Comparison of ENCODE assay signal across 22 cellular contexts in the genomic region with DNA sequence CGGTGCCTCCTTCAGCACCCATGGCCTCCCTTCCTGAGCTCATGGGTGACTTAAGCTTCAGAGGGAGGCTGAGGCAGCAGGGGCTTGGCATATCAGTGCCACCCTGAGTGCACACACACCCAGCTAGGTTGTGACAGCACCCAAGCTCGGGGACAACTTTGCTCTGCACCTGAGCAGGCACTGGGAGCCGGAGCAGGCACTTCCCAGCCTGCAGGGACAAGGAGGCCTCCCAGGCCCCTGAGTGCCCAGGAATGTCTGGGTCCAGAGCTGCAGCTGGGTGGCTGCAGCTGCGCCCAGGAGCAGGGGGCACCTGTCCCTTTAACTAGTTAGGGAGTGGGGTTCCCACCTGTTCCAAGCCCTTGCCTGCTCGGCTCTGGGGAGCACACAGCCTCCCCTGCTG. TPM values are rescaled to one million over a fixed set of nuclear protein-coding genes. Genes with fewer than 3 reads are reported as not detected.
"Had no signal": no experiment of that assay in that cellular context is flagged by ENCODE, and none has a peak within 500 bp of the region (broad histone marks: within the 10 kb centered on the region; RNA-seq: fewer than 3 reads in every experiment).

No MANE protein-coding gene starts in this region.

- H3K9ac ChIP-seq: neural progenitor cell had no signal

- H3K9me3 ChIP-seq: esophagus squamous epithelium, prostate gland, right atrium auricular region, thoracic aorta had no signal

- H3K27ac ChIP-seq: coronary artery, esophagus squamous epithelium, neural progenitor cell, prostate gland, right atrium auricular region, skin epidermis, thoracic aorta, tibial nerve had no signal

- H3K27me3 Mint-ChIP-seq: naive thymus-derived CD4-positive, alpha-beta T cell had no signal

- H2AFZ ChIP-seq: neural progenitor cell had no signal

- H3K36me3 ChIP-seq: esophagus squamous epithelium, neural progenitor cell, prostate gland, right atrium auricular region, thoracic aorta, tibial nerve had no signal

- H3K27ac Mint-ChIP-seq: naive thymus-derived CD4-positive, alpha-beta T cell; nephron; neural progenitor cell had no signal

- H3K4me3 Mint-ChIP-seq: naive thymus-derived CD4-positive, alpha-beta T cell; nephron; neural progenitor cell had no signal

- H3K9me3 Mint-ChIP-seq: nephron, neural progenitor cell had no signal

- H3K4me1 ChIP-seq: esophagus squamous epithelium, neural progenitor cell, prostate gland, right atrium auricular region, tibial nerve had no signal

- DNase-seq: dermis blood vessel endothelial cell; effector memory CD4-positive, alpha-beta T cell; erythroblast; esophagus squamous epithelium; foreskin melanocyte; mesendoderm; midbrain; naive thymus-derived CD4-positive, alpha-beta T cell; nucleus accumbens; stimulated activated CD4-positive, alpha-beta T cell treated with anti-CD3 and anti-CD28 coated beads, Interleukin-15, amount 100 ng/mL, for 24 hours; stimulated activated CD4-positive, alpha-beta T cell treated with anti-CD3 and anti-CD28 coated beads, Interleukin-2, amount 100 ng/mL, for 48 hours; stimulated activated naive CD4-positive, alpha-beta T cell treated with Interleukin-2 at 50 U/mL for 16 hours had no signal

- H3K27me3 ChIP-seq: esophagus squamous epithelium, neural progenitor cell, right atrium auricular region, tibial nerve had no signal

- ATAC-seq: left lobe of liver; naive thymus-derived CD4-positive, alpha-beta T cell had no signal

- H3K36me3 Mint-ChIP-seq: naive thymus-derived CD4-positive, alpha-beta T cell; neural progenitor cell had no signal

- H3K4me3 ChIP-seq: coronary artery, esophagus squamous epithelium, neural progenitor cell, prostate gland, right atrium auricular region, skin epidermis, thoracic aorta, tibial nerve had no signal

- H3K4me2 ChIP-seq: neural progenitor cell had no signal

- H3K4me1 Mint-ChIP-seq: naive thymus-derived CD4-positive, alpha-beta T cell; nephron; neural progenitor cell had no signal

RNA-seq across cellular contexts. Expression of a gene that starts 48.7 kb away (rescaled TPM):
- polyA plus RNA-seq: keratinocyte; naive thymus-derived CD4-positive, alpha-beta T cell had no signal
